ENCODE assay signal across 23 cellular contexts in the genomic region with DNA sequence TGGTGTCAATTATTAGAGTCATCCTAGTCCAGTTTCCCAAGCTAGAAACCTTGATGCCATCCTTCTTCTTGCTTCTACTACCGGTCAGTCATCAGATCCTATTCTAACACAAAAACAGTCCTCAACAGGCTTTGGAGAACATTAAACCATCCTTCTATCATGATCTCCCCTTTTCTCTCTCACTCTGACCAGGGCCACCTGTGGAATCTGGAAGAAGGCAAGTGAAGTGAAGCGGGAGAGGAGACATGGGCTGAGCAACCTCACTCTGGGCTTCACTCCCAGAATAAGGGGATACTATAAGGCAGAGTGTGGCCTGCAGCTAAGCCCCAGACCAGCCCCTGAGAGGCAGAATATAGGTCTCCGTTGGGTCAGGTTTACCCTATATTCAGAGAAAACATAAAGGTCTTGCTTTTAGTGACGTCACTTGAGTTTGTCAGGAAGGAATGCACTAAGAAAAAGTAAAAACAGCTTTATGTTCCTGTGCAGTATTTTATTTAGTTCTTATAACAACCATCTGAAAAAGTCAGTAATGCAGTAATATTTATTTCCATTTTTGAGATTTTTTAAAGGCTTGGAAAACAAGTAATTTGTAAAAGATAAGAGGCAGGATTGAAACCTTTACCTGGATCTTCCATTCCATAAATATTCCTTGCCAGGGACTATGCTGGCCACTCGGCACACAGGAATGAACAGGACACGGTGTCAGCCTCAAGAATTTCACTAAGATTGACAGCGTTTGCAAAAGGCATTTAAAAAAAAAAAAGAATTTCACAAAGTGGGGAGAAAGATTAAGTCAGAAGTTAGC.
"Had no signal": no experiment of that assay in that cellular context is flagged by ENCODE, and none has a peak within 500 bp of the region (broad histone marks: within the 10 kb centered on the region; RNA-seq: fewer than 3 reads in every experiment).

No MANE protein-coding gene starts in this region.

- H3K4me3 ChIP-seq: colonic mucosa, gastrocnemius medialis, neural progenitor cell, psoas muscle, skin epidermis, spleen, testis, tibial artery, upper lobe of left lung had no signal

- ATAC-seq: gastrocnemius medialis; left lobe of liver; naive thymus-derived CD4-positive, alpha-beta T cell; psoas muscle; stimulated activated memory B cell treated with anti-CD40 and anti-IgM and Interleukin-4, amounts not matched to agents 10 μg/mL and 1 μg/mL and 100 μg/mL, for 72 hours; stimulated activated naive CD8-positive, alpha-beta T cell treated with anti-CD3 and anti-CD28 coated beads, Interleukin-15, Interleukin-2, amounts not matched to agents 100 U/mL and 50 U/mL, for 24 hours had no signal

- H3K4me3 Mint-ChIP-seq: naive thymus-derived CD4-positive, alpha-beta T cell; nephron; neural progenitor cell; stimulated activated memory B cell treated with anti-CD40 and anti-IgM and Interleukin-4, amounts not matched to agents 10 μg/mL and 1 μg/mL and 100 μg/mL, for 72 hours had no signal

- H3K36me3 Mint-ChIP-seq: stimulated activated memory B cell treated with anti-CD40 and anti-IgM and Interleukin-4, amounts not matched to agents 10 μg/mL and 1 μg/mL and 100 μg/mL, for 72 hours had no signal

- H3K9me3 ChIP-seq: colonic mucosa, gastrocnemius medialis, psoas muscle, spleen, testis, tibial artery, upper lobe of left lung had no signal

- H3K36me3 ChIP-seq: colonic mucosa, gastrocnemius medialis, neural progenitor cell, spleen, tibial artery, upper lobe of left lung had no signal

- H3K9ac ChIP-seq: neural progenitor cell had no signal

- DNase-seq: colonic mucosa; dermis blood vessel endothelial cell; effector memory CD4-positive, alpha-beta T cell; erythroblast; gastrocnemius medialis; kidney; mesenchymal stem cell; midbrain; naive thymus-derived CD4-positive, alpha-beta T cell; psoas muscle; right cardiac atrium; spleen; stimulated activated CD4-positive, alpha-beta T cell treated with anti-CD3 and anti-CD28 coated beads, Interleukin-4, amount 100 ng/mL, for 4 hours; stimulated activated naive CD8-positive, alpha-beta T cell treated with anti-CD3 and anti-CD28 coated beads, Interleukin-15, Interleukin-2, amounts not matched to agents 100 U/mL and 50 U/mL, for 24 hours; substantia nigra; testis; tibial artery; upper lobe of left lung had no signal

- H3K9me3 Mint-ChIP-seq: nephron; neural progenitor cell; stimulated activated memory B cell treated with anti-CD40 and anti-IgM and Interleukin-4, amounts not matched to agents 10 μg/mL and 1 μg/mL and 100 μg/mL, for 72 hours had no signal

- H3K4me1 ChIP-seq: colonic mucosa, gastrocnemius medialis, psoas muscle, spleen, testis, tibial artery, upper lobe of left lung had no signal

- H3K4me1 Mint-ChIP-seq: naive thymus-derived CD4-positive, alpha-beta T cell; neural progenitor cell; stimulated activated memory B cell treated with anti-CD40 and anti-IgM and Interleukin-4, amounts not matched to agents 10 μg/mL and 1 μg/mL and 100 μg/mL, for 72 hours had no signal

- H3K27me3 Mint-ChIP-seq: stimulated activated memory B cell treated with anti-CD40 and anti-IgM and Interleukin-4, amounts not matched to agents 10 μg/mL and 1 μg/mL and 100 μg/mL, for 72 hours had no signal

- H3K27ac Mint-ChIP-seq: naive thymus-derived CD4-positive, alpha-beta T cell; nephron; neural progenitor cell; stimulated activated memory B cell treated with anti-CD40 and anti-IgM and Interleukin-4, amounts not matched to agents 10 μg/mL and 1 μg/mL and 100 μg/mL, for 72 hours had no signal

- H3K27me3 ChIP-seq: colonic mucosa, neural progenitor cell, testis, tibial artery, upper lobe of left lung had no signal

- H3K27ac ChIP-seq: colonic mucosa, gastrocnemius medialis, neural progenitor cell, psoas muscle, skin epidermis, spleen, testis, tibial artery, upper lobe of left lung had no signal
